In genomic region chr3:167209011-167209410, GRCh38 we compare ENCODE assay signal across 16 cellular contexts.
DNase-seq lines count a peak whose midpoint lies in the region; ATAC-seq and TF ChIP-seq lines count a peak whose summit lies in the region.
"Had no signal": no experiment of that assay in that cellular context is flagged by ENCODE, and none has a peak within 500 bp of the region (broad histone marks: within the 10 kb centered on the region; RNA-seq: fewer than 3 reads in every experiment).

No MANE protein-coding gene starts in this region.

- TF ChIP-seq POLR2A in body of pancreas (IDR thresholded peaks at IDR 0.05), result no peak

- H3K36me3 ChIP-seq in body of pancreas (replicated peaks in 1 of 2; ENCODE audit: insufficient read depth in 1 of 2, low read depth in 2 of 2), result no peaks in the 10 kb centered on the region
- H3K36me3 ChIP-seq: HAP-1 had no signal

- no peak overlapping the region for H3K4me3 Mint-ChIP-seq in stimulated activated memory B cell treated with anti-CD40 and anti-IgM and Interleukin-4, amounts not matched to agents 10 μg/mL and 1 μg/mL and 100 μg/mL, for 72 hours
- no peak overlapping the region for H3K4me3 Mint-ChIP-seq in activated naive CD8-positive, alpha-beta T cell treated with anti-CD3 and anti-CD28 coated beads, Interleukin-2, amount 50 U/mL, for 24 hours
- H3K4me3 Mint-ChIP-seq: CD8-positive, alpha-beta T cell; T-helper 1 cell treated with Interleukin-12 subunit alpha and Interleukin-12 subunit beta and Interleukin-4 antibody, amounts not matched to agents 30 μg/mL and 1 μg/mL, for 36 hours had no signal

- H3K4me3 ChIP-seq in body of pancreas, result no peak overlapping the region
- H3K4me3 ChIP-seq: HAP-1 had no signal

- peak; percentile 16 for DNase-seq in NCI-H82 (lab: John Stamatoyannopoulos, UW)
- DNase-seq in NCI-H82 treated with DMSO at 0.1 percent for 48 hours (lab: John Stamatoyannopoulos, UW; ENCODE audit: unreplicated experiment), result no peak
- DNase-seq in body of pancreas, result peak; percentile 11 to 49 (median 34)
- DNase-seq in activated naive CD8-positive, alpha-beta T cell treated with anti-CD3 and anti-CD28 coated beads, Interleukin-2, amount 50 U/mL, for 24 hours, result no peak
- DNase-seq: CD8-positive, alpha-beta T cell; KBM-7; NCI-H1436 treated with DMSO at 0.1 percent for 48 hours; NCI-H2081 treated with DMSO at 0.1 percent for 48 hours; NCI-H510A treated with DMSO at 0.1 percent for 48 hours; SHP77 treated with DMSO at 0.1 percent for 48 hours had no signal

- no peaks in the 10 kb centered on the region for H3K36me3 Mint-ChIP-seq in stimulated activated memory B cell treated with anti-CD40 and anti-IgM and Interleukin-4, amounts not matched to agents 10 μg/mL and 1 μg/mL and 100 μg/mL, for 72 hours
- no peaks in the 10 kb centered on the region for H3K36me3 Mint-ChIP-seq in activated naive CD8-positive, alpha-beta T cell treated with anti-CD3 and anti-CD28 coated beads, Interleukin-2, amount 50 U/mL, for 24 hours (ENCODE audit: low read depth)
- H3K36me3 Mint-ChIP-seq: CD8-positive, alpha-beta T cell had no signal

- ATAC-seq in body of pancreas (peak; percentile 70), HG03097 (IDR thresholded peaks at IDR 0.05; ENCODE audit: low FRiP score, unreplicated experiment) (no peak), GM21360 (IDR thresholded peaks at IDR 0.05; ENCODE audit: unreplicated experiment) (no peak)
- peak; percentile 36 for ATAC-seq in stimulated activated memory B cell treated with anti-CD40 and anti-IgM and Interleukin-4, amounts not matched to agents 10 μg/mL and 1 μg/mL and 100 μg/mL, for 72 hours
- no peak for ATAC-seq in activated naive CD8-positive, alpha-beta T cell treated with anti-CD3 and anti-CD28 coated beads, Interleukin-2, amount 50 U/mL, for 24 hours
- ATAC-seq: CD8-positive, alpha-beta T cell had no signal

- no peaks in the 10 kb centered on the region for H3K4me1 Mint-ChIP-seq in stimulated activated memory B cell treated with anti-CD40 and anti-IgM and Interleukin-4, amounts not matched to agents 10 μg/mL and 1 μg/mL and 100 μg/mL, for 72 hours
- H3K4me1 Mint-ChIP-seq in activated naive CD8-positive, alpha-beta T cell treated with anti-CD3 and anti-CD28 coated beads, Interleukin-2, amount 50 U/mL, for 24 hours, result no peaks in the 10 kb centered on the region

- intact Hi-C loops in body of pancreas (cut with DNase I), result no loop called here

- no peak overlapping the region for H3K27ac ChIP-seq in body of pancreas

- peak in 4 of 7 experiments; percentile 33 to 54 (median 50) for TF ChIP-seq CTCF in body of pancreas (IDR thresholded peaks at IDR 0.05)

- H3K9me3 Mint-ChIP-seq in stimulated activated memory B cell treated with anti-CD40 and anti-IgM and Interleukin-4, amounts not matched to agents 10 μg/mL and 1 μg/mL and 100 μg/mL, for 72 hours, result peaks cover 3% of the 10 kb centered on the region
- H3K9me3 Mint-ChIP-seq in activated naive CD8-positive, alpha-beta T cell treated with anti-CD3 and anti-CD28 coated beads, Interleukin-2, amount 50 U/mL, for 24 hours, result peaks cover 7% of the 10 kb centered on the region

- TF ChIP-seq EP300 in Ishikawa (IDR thresholded peaks at IDR 0.05; ENCODE audit: borderline replicate concordance), result no peak

- no peaks in the 10 kb centered on the region for H3K9me3 ChIP-seq in body of pancreas
- H3K9me3 ChIP-seq: HAP-1 had no signal

- no peaks in the 10 kb centered on the region for H3K27me3 ChIP-seq in body of pancreas

- TF ChIP-seq RAD21 in Ishikawa (IDR thresholded peaks at IDR 0.05; ENCODE audit: low read depth), result peak; percentile 39; the same call in 1 of the 2 replicates

- H3K27ac Mint-ChIP-seq in stimulated activated memory B cell treated with anti-CD40 and anti-IgM and Interleukin-4, amounts not matched to agents 10 μg/mL and 1 μg/mL and 100 μg/mL, for 72 hours, result no peak overlapping the region
- no peak overlapping the region for H3K27ac Mint-ChIP-seq in activated naive CD8-positive, alpha-beta T cell treated with anti-CD3 and anti-CD28 coated beads, Interleukin-2, amount 50 U/mL, for 24 hours
- H3K27ac Mint-ChIP-seq: CD8-positive, alpha-beta T cell; T-helper 1 cell treated with Interleukin-12 subunit alpha and Interleukin-12 subunit beta and Interleukin-4 antibody, amounts not matched to agents 30 μg/mL and 1 μg/mL, for 36 hours had no signal

- H3K27me3 Mint-ChIP-seq in stimulated activated memory B cell treated with anti-CD40 and anti-IgM and Interleukin-4, amounts not matched to agents 10 μg/mL and 1 μg/mL and 100 μg/mL, for 72 hours, result no peaks in the 10 kb centered on the region
- no peaks in the 10 kb centered on the region for H3K27me3 Mint-ChIP-seq in activated naive CD8-positive, alpha-beta T cell treated with anti-CD3 and anti-CD28 coated beads, Interleukin-2, amount 50 U/mL, for 24 hours

- H3K4me1 ChIP-seq in body of pancreas, result no peaks in the 10 kb centered on the region
- H3K4me1 ChIP-seq: HAP-1 had no signal

TF ChIP-seq in Ishikawa, 13 proteins besides CTCF, POLR2A, EP300 and RAD21:
- TF ChIP-seq FOXM1 (IDR thresholded peaks at IDR 0.05; ENCODE audit: borderline replicate concordance, low read depth), result no peak
- TF ChIP-seq YY1 (IDR thresholded peaks at IDR 0.05; ENCODE audit: low read depth), result no peak
- no peak for TF ChIP-seq MAX (IDR thresholded peaks at IDR 0.05)
- TF ChIP-seq NFIC (IDR thresholded peaks at IDR 0.05), result no peak
- TF ChIP-seq TCF12 (IDR thresholded peaks at IDR 0.05; ENCODE audit: low read depth), result no peak
- TF ChIP-seq CREB1 (IDR thresholded peaks at IDR 0.05; ENCODE audit: low read depth), result no peak
- TF ChIP-seq CEBPB (IDR thresholded peaks at IDR 0.05), result no peak
- no peak for TF ChIP-seq TEAD4 (IDR thresholded peaks at IDR 0.05)
- no peak for TF ChIP-seq REST (IDR thresholded peaks at IDR 0.05; ENCODE audit: low read depth)
- no peak for TF ChIP-seq EGR1 (IDR thresholded peaks at IDR 0.05)
- TF ChIP-seq TAF1 (IDR thresholded peaks at IDR 0.05; ENCODE audit: low read depth), result no peak
- TF ChIP-seq USF1 (IDR thresholded peaks at IDR 0.05), result no peak

Comparison
In these comparisons a context has a peak if more than half of its experiments do, and no peak if none do; other contexts are left out.
1. DNase-seq: peak in NCI-H82 (single experiment) and body of pancreas (4 of 4); none in NCI-H82 treated with DMSO at 0.1 percent for 48 hours (single experiment) and activated naive CD8-positive, alpha-beta T cell treated with anti-CD3 and anti-CD28 coated beads, Interleukin-2, amount 50 U/mL, for 24 hours (single experiment).
2. ATAC-seq: peak in body of pancreas (single experiment) and stimulated activated memory B cell treated with anti-CD40 and anti-IgM and Interleukin-4, amounts not matched to agents 10 μg/mL and 1 μg/mL and 100 μg/mL, for 72 hours (single experiment); none in activated naive CD8-positive, alpha-beta T cell treated with anti-CD3 and anti-CD28 coated beads, Interleukin-2, amount 50 U/mL, for 24 hours (single experiment), HG03097 (single experiment) and GM21360 (single experiment).